ENCODE assay signal across 11 cellular contexts in the genomic region with DNA sequence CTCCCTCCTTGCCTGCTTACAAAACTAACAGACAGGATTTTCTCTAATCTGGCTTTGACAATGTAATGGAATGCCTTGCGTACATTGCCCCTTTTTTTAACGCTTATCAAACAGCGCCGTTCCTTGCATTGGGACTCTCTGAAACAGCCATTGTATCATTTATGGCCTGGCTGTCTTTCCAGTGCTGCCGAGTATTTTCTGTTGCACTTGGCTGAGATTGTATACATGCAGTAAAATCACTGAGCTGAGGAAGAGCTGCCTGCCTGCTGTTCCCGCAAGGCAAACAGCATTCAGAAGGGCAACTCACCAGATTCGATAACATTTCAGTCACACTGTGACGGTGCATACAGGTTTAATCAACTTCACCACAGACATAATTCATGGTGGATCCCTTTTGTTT.
A peak's percentile ranks its signal among the peaks of the same experiment; 100 is the strongest.
DNase-seq lines count a peak whose midpoint lies in the region; ATAC-seq and TF ChIP-seq lines count a peak whose summit lies in the region.
"Had no signal": no experiment of that assay in that cellular context is flagged by ENCODE, and none has a peak within 500 bp of the region (broad histone marks: within the 10 kb centered on the region; RNA-seq: fewer than 3 reads in every experiment).

No MANE protein-coding gene starts in this region.

- H3K23ac ChIP-seq in mesenchymal stem cell (ENCODE audit: low read length in 2 of 2) = no peak overlapping the region

- H4K8ac ChIP-seq in mesenchymal stem cell (ENCODE audit: low read length) = no peak overlapping the region

- H2BK12ac ChIP-seq in mesenchymal stem cell (ENCODE audit: low read length in 2 of 2) = no peak overlapping the region

- H3K27ac ChIP-seq in ACC112 (ENCODE audit: low read depth, low read length) (no peak overlapping the region), mesenchymal stem cell (ENCODE audit: low read length, poor library complexity, severe bottlenecking) (no peak overlapping the region), esophagus muscularis mucosa (replicated peaks in 1 of 4) (no peak overlapping the region)
- H3K27ac ChIP-seq: right lobe of liver, vagina had no signal

- no peak overlapping the region for H2BK15ac ChIP-seq in mesenchymal stem cell (ENCODE audit: low read depth, poor library complexity, severe bottlenecking)

- peak overlapping the region; percentile 55 for H2AFZ ChIP-seq in ACC112 (ENCODE audit: low read length, unreplicated experiment)
- no peak overlapping the region for H2AFZ ChIP-seq in mesenchymal stem cell (ENCODE audit: low read depth, low read length)

- no peaks in the 10 kb centered on the region for H3K4me1 ChIP-seq in ACC112 (ENCODE audit: control insufficient read depth, insufficient read depth, low read length, unreplicated experiment)
- no peaks in the 10 kb centered on the region for H3K4me1 ChIP-seq in mesenchymal stem cell (ENCODE audit: control insufficient read depth, insufficient read depth, low read depth, low read length)
- H3K4me1 ChIP-seq in esophagus muscularis mucosa = no peaks in the 10 kb centered on the region
- H3K4me1 ChIP-seq: right lobe of liver, vagina had no signal

- ATAC-seq in GM18907 (IDR thresholded peaks at IDR 0.05; ENCODE audit: unreplicated experiment) (no peak), GM18861 (IDR thresholded peaks at IDR 0.05; ENCODE audit: unreplicated experiment) (no peak)
- ATAC-seq: right lobe of liver had no signal

- no peaks in the 10 kb centered on the region for H3K79me2 ChIP-seq in ACC112 (ENCODE audit: control insufficient read depth, insufficient read depth, low read length, unreplicated experiment)

- H2AK5ac ChIP-seq in mesenchymal stem cell (ENCODE audit: low read length, severe bottlenecking) = no peak overlapping the region

- TF ChIP-seq CTCF in choroid plexus epithelial cell (conservative IDR thresholded peaks at IDR 0.05; ENCODE audit: low read depth, low read length) = no peak
- TF ChIP-seq CTCF in esophagus muscularis mucosa (IDR thresholded peaks at IDR 0.05) = no peak

- H3K79me1 ChIP-seq in mesenchymal stem cell (replicated peaks; ENCODE audit: low read length, poor library complexity, severe bottlenecking) = no peaks in the 10 kb centered on the region

- no peak overlapping the region for H3K18ac ChIP-seq in mesenchymal stem cell (ENCODE audit: low read depth in 1 of 2, low read length in 2 of 2)

- H3K14ac ChIP-seq in mesenchymal stem cell (ENCODE audit: low read length in 2 of 2) = no peak overlapping the region

- H3K9ac ChIP-seq in mesenchymal stem cell (ENCODE audit: low read length) = peak overlapping the region; percentile 68

- no peak for TF ChIP-seq POLR2A in esophagus muscularis mucosa (IDR thresholded peaks at IDR 0.05; ENCODE audit: low read depth)

- H3K27me3 ChIP-seq in ACC112 (ENCODE audit: insufficient read depth, low read length) (0 out of 2 replicates have a peak, but pooled peaks cover under 1% of the 10 kb centered on the region), mesenchymal stem cell (ENCODE audit: control insufficient read depth in 1 of 2, insufficient read depth in 1 of 2, low read length in 2 of 2) (no peaks in the 10 kb centered on the region), esophagus muscularis mucosa (no peaks in the 10 kb centered on the region)
- H3K27me3 ChIP-seq: right lobe of liver, vagina had no signal

- H3K9me3 ChIP-seq in mesenchymal stem cell (ENCODE audit: control insufficient read depth, low read length) (no peaks in the 10 kb centered on the region), esophagus muscularis mucosa (peaks cover 0 to 3% (median 0%) of the 10 kb centered on the region in 4 donors)
- H3K9me3 ChIP-seq: right lobe of liver, vagina had no signal

- H2BK5ac ChIP-seq in mesenchymal stem cell (ENCODE audit: low read depth, low read length, poor library complexity, severe bottlenecking) = no peak overlapping the region

- TF ChIP-seq EP300 in esophagus muscularis mucosa (IDR thresholded peaks at IDR 0.05) = no peak

- no peak overlapping the region for H2BK120ac ChIP-seq in mesenchymal stem cell (ENCODE audit: low read depth, low read length)

- peak; percentile 3 for DNase-seq in NCI-H2081 treated with DMSO at 0.1 percent for 48 hours (lab: John Stamatoyannopoulos, UW)
- DNase-seq in choroid plexus epithelial cell (ENCODE audit: low read depth) = peak; percentile 33
- no peak for DNase-seq in mesenchymal stem cell
- no peak for DNase-seq in MV-4-11 (lab: John Stamatoyannopoulos, UW)
- no peak for DNase-seq in esophagus muscularis mucosa (ENCODE audit: extremely low spot score)
- DNase-seq: right lobe of liver had no signal

- H3K4ac ChIP-seq in mesenchymal stem cell (ENCODE audit: low read depth in 1 of 2, low read length in 2 of 2) = no peak overlapping the region

- WGBS in mesenchymal stem cell = 78% methylated on average over 8 of the region's 8 CpGs
- WGBS in esophagus muscularis mucosa = 76% methylated on average over 8 of the region's 8 CpGs

- H4K91ac ChIP-seq in mesenchymal stem cell (ENCODE audit: low read length) = no peak overlapping the region

- H3K4me2 ChIP-seq in mesenchymal stem cell (ENCODE audit: low read length, poor library complexity, severe bottlenecking) = no peak overlapping the region

- H3K36me3 ChIP-seq in ACC112 (ENCODE audit: insufficient read depth, low read length) (no peaks in the 10 kb centered on the region), mesenchymal stem cell (ENCODE audit: control insufficient read depth in 1 of 2, insufficient read depth in 2 of 2, low read depth in 1 of 2, low read length in 2 of 2) (no peaks in the 10 kb centered on the region), esophagus muscularis mucosa (no peaks in the 10 kb centered on the region)
- H3K36me3 ChIP-seq: right lobe of liver, vagina had no signal

- intact Hi-C loops in esophagus muscularis mucosa (cut with DNase I) = no loop called here

- H3K4me3 ChIP-seq in ACC112 (ENCODE audit: low read depth, low read length) (peak overlapping the region; percentile 71), choroid plexus epithelial cell (ENCODE audit: low read depth, low read length) (peak overlapping the region; percentile 42), mesenchymal stem cell (ENCODE audit: insufficient read depth in 1 of 2, low read depth in 1 of 2, low read length in 2 of 2) (peak overlapping the region in 1 of 2 experiments; percentile 64), esophagus muscularis mucosa (no peak overlapping the region)
- H3K4me3 ChIP-seq: lung, right lobe of liver, vagina had no signal

Comparison
In these comparisons a context has a peak if more than half of its experiments do, and no peak if none do; other contexts are left out.
1. H3K4me3 ChIP-seq: peak in ACC112 (single experiment) and choroid plexus epithelial cell (single experiment); none in esophagus muscularis mucosa (0 of 4).
2. DNase-seq: peak in NCI-H2081 treated with DMSO at 0.1 percent for 48 hours (single experiment) and choroid plexus epithelial cell (single experiment); none in mesenchymal stem cell (single experiment), MV-4-11 (single experiment) and esophagus muscularis mucosa (single experiment).